ENCODE assay signal across 15 cellular contexts in genomic region chrX:19628006-19628575, GRCh38.
A peak's percentile ranks its signal among the peaks of the same experiment; 100 is the strongest.
DNase-seq lines count a peak whose midpoint lies in the region; ATAC-seq and TF ChIP-seq lines count a peak whose summit lies in the region.
"Had no signal": no experiment of that assay in that cellular context is flagged by ENCODE, and none has a peak within 500 bp of the region (broad histone marks: within the 10 kb centered on the region; RNA-seq: fewer than 3 reads in every experiment).

No MANE protein-coding gene starts in this region.

- POLR2A ChIA-PET in T-cell (lab: Charles Lee): interaction anchor here in 1 of 2 donors (0.9 kb wide), 1 partner anchor 88 kb away, joined by 3 read pairs; no protein-coding TSS in a partner anchor

- DNase-seq in EH (ENCODE audit: low read depth) (peak; percentile 82), T-cell (no peak), dedifferentiated amniotic fluid mesenchymal stem cell (ENCODE audit: extremely low spot score) (peak; percentile 27), osteocyte (ENCODE audit: extremely low spot score, unreplicated experiment) (no peak), NCI-H2029 treated with DMSO at 0.1 percent for 48 hours (lab: John Stamatoyannopoulos, UW) (no peak), CD14-positive monocyte (ENCODE audit: low spot score) (no peak)
- DNase-seq: endodermal cell, Kasumi-1, mesendoderm, thyroid gland had no signal

- intact Hi-C loops in CD14-positive monocyte (cut with micrococcal nuclease): no loop called here

- CTCF ChIA-PET in T-cell (lab: Charles Lee): no interaction called here

- H3K27me3 Mint-ChIP-seq in T-cell (no peaks in the 10 kb centered on the region), osteocyte (ENCODE audit: unreplicated experiment) (no peaks in the 10 kb centered on the region), CD14-positive monocyte (ENCODE audit: low read depth in 3 of 3) (peaks cover 0 to 10% (median 0%) of the 10 kb centered on the region in 3 donors)
- H3K27me3 Mint-ChIP-seq: activated CD4-positive, alpha-beta T cell treated with anti-CD3 and anti-CD28 coated beads for 36 hours had no signal

- no peak for ATAC-seq in T-cell (replicated peaks in 1 of 4)
- ATAC-seq in HG03520 (IDR thresholded peaks at IDR 0.05; ENCODE audit: unreplicated experiment): no peak
- ATAC-seq in GM18511 (IDR thresholded peaks at IDR 0.05; ENCODE audit: unreplicated experiment): no peak
- ATAC-seq: gastroesophageal sphincter, Panc1 had no signal

- H3K4me3 Mint-ChIP-seq in T-cell: no peak overlapping the region
- no peak overlapping the region for H3K4me3 Mint-ChIP-seq in osteocyte (ENCODE audit: unreplicated experiment)
- no peak overlapping the region for H3K4me3 Mint-ChIP-seq in CD14-positive monocyte
- H3K4me3 Mint-ChIP-seq: activated CD4-positive, alpha-beta T cell treated with anti-CD3 and anti-CD28 coated beads for 36 hours; endodermal cell had no signal

- H3K27ac Mint-ChIP-seq in T-cell (peak overlapping the region; percentile 2 to 28), osteocyte (ENCODE audit: unreplicated experiment) (peak overlapping the region; percentile 86), CD14-positive monocyte (peak overlapping the region in 1 of 7 donors; percentile 18)
- H3K27ac Mint-ChIP-seq: activated CD4-positive, alpha-beta T cell treated with anti-CD3 and anti-CD28 coated beads for 36 hours; endodermal cell had no signal

- H3K4me1 Mint-ChIP-seq in T-cell (peaks cover 46 to 87% (median 81%) of the 10 kb centered on the region in 3 donors), osteocyte (ENCODE audit: unreplicated experiment) (peaks cover 57% of the 10 kb centered on the region), CD14-positive monocyte (peaks cover 37% of the 10 kb centered on the region)

- H3K36me3 Mint-ChIP-seq in T-cell: peaks cover 30% of the 10 kb centered on the region
- H3K36me3 Mint-ChIP-seq in osteocyte (ENCODE audit: unreplicated experiment): peaks cover 5% of the 10 kb centered on the region
- H3K36me3 Mint-ChIP-seq in CD14-positive monocyte: peaks cover 40 to 50% of the 10 kb centered on the region in 2 donors

- no peak for TF ChIP-seq CTCF in osteocyte (IDR thresholded peaks at IDR 0.05)
- no peak for TF ChIP-seq CTCF in CD14-positive monocyte (IDR thresholded peaks at IDR 0.05)

- H3K9me3 Mint-ChIP-seq in T-cell (no peaks in the 10 kb centered on the region), osteocyte (ENCODE audit: unreplicated experiment) (peaks cover 4% of the 10 kb centered on the region), CD14-positive monocyte (no peaks in the 10 kb centered on the region)

Comparison
In these comparisons a context has a peak if more than half of its experiments do, and no peak if none do; other contexts are left out.
1. DNase-seq: peak in EH (single experiment) and dedifferentiated amniotic fluid mesenchymal stem cell (single experiment); none in T-cell (0 of 34), osteocyte (single experiment), NCI-H2029 treated with DMSO at 0.1 percent for 48 hours (single experiment) and CD14-positive monocyte (single experiment).